12 cellular contexts compared by ENCODE assay signal in the genomic region with DNA sequence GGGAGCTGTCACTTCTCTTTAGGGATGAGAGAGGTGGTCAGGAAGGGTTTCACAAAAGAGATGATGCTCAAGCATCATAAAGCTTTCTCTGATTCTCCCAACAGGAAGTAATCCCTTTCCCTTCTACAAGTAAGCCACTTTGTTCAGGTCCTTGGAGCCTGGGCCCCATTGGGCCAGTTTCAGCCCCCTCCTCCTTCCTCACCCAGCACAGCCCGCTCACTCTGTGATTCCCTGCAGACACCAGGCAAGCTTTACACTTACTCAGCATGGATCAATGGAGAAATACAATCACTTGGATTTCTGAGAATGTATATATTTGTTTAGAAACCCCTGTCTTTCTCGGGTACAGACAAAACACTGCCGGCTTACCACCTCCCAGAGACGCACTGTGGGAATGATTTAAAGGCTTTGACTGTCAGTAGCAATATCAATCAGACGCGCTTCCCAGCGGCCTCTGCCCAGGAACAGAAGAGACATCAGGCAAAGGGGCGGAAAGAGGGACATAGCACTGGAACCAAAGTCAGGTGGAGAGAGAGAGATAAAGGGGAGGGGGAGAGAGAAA.
"Had no signal": no experiment of that assay in that cellular context is flagged by ENCODE, and none has a peak within 500 bp of the region (broad histone marks: within the 10 kb centered on the region; RNA-seq: fewer than 3 reads in every experiment).

No MANE protein-coding gene starts in this region.

- H3K27ac Mint-ChIP-seq: naive thymus-derived CD4-positive, alpha-beta T cell; type B pancreatic cell had no signal

- H3K27me3 ChIP-seq: heart left ventricle, ovary had no signal

- H3K9me3 ChIP-seq: heart left ventricle, ovary had no signal

- H3K36me3 Mint-ChIP-seq: naive thymus-derived CD4-positive, alpha-beta T cell; type B pancreatic cell had no signal

- H3K36me3 ChIP-seq: heart left ventricle, ovary had no signal

- H3K9me3 Mint-ChIP-seq: type B pancreatic cell had no signal

- H3K4me3 ChIP-seq: heart left ventricle, ovary had no signal

- H3K27ac ChIP-seq: ovary had no signal

- H3K4me3 Mint-ChIP-seq: naive thymus-derived CD4-positive, alpha-beta T cell; type B pancreatic cell had no signal

- DNase-seq: cerebellar nuclear complex; dermis blood vessel endothelial cell; effector memory CD4-positive, alpha-beta T cell; left cardiac atrium; naive thymus-derived CD4-positive, alpha-beta T cell; nucleus accumbens; ovary; small intestine; stimulated activated CD4-positive, alpha-beta T cell treated with anti-CD3 and anti-CD28 coated beads, Interleukin-12 subunit alpha, Interleukin-12 subunit beta, amount 100 ng/mL, for 4 hours; stimulated activated naive CD4-positive, alpha-beta T cell had no signal
